Comparison of ENCODE assay signal across 8 cellular contexts in genomic region chr17:45784583-45785372, GRCh38. TPM values are rescaled to one million over a fixed set of nuclear protein-coding genes. Genes with fewer than 3 reads are reported as not detected.
A peak's percentile ranks its signal among the peaks of the same experiment; 100 is the strongest.
DNase-seq lines count a peak whose midpoint lies in the region; ATAC-seq and TF ChIP-seq lines count a peak whose summit lies in the region.
"Had no signal": no experiment of that assay in that cellular context is flagged by ENCODE, and none has a peak within 500 bp of the region (broad histone marks: within the 10 kb centered on the region; RNA-seq: fewer than 3 reads in every experiment).

No MANE protein-coding gene starts in this region.

- peaks cover 74% of the 10 kb centered on the region for H3K27me3 Mint-ChIP-seq in activated naive CD8-positive, alpha-beta T cell treated with anti-CD3 and anti-CD28 coated beads, Interleukin-2, amount 10 ng/mL, durations not matched to agents 7 days and 5 days

- H3F3A ChIP-seq in GM23248 (ENCODE audit: insufficient read depth): no peaks in the 10 kb centered on the region
- peaks cover 7% of the 10 kb centered on the region for H3F3A ChIP-seq in smooth muscle cell (ENCODE audit: low read depth)

- in situ Hi-C loops in GM23248 (cut with MboI): no loop called here

- peak; percentile 57 for ATAC-seq in activated naive CD8-positive, alpha-beta T cell treated with anti-CD3 and anti-CD28 coated beads, Interleukin-2, amount 10 ng/mL, durations not matched to agents 7 days and 5 days (ENCODE audit: low read depth)
- ATAC-seq in GM18909 (IDR thresholded peaks at IDR 0.05; ENCODE audit: poor library complexity, unreplicated experiment): no peak
- no peak for ATAC-seq in HG02981 (IDR thresholded peaks at IDR 0.05; ENCODE audit: unreplicated experiment)

- no peak overlapping the region for H3K9ac ChIP-seq in GM23248
- no peak overlapping the region for H3K9ac ChIP-seq in iPS-18a (ENCODE audit: low read length)
- H3K9ac ChIP-seq in smooth muscle cell (ENCODE audit: low read depth): no peak overlapping the region

- H4K20me1 ChIP-seq in GM23248 (ENCODE audit: insufficient read depth) (no peaks in the 10 kb centered on the region), smooth muscle cell (ENCODE audit: low read depth) (no peaks in the 10 kb centered on the region)

- H3K9me3 Mint-ChIP-seq in activated naive CD8-positive, alpha-beta T cell treated with anti-CD3 and anti-CD28 coated beads, Interleukin-2, amount 10 ng/mL, durations not matched to agents 7 days and 5 days: no peaks in the 10 kb centered on the region

- no peaks in the 10 kb centered on the region for H3K9me3 ChIP-seq in GM23248 (ENCODE audit: low read depth)
- H3K9me3 ChIP-seq in iPS-18a (ENCODE audit: control insufficient read depth, low read depth, low read length): no peaks in the 10 kb centered on the region
- no peaks in the 10 kb centered on the region for H3K9me3 ChIP-seq in smooth muscle cell (replicated peaks; ENCODE audit: low read depth)

- DNase-seq in GM23248 (peak; percentile 52), RPMI8226 (peak; percentile 55), smooth muscle cell (lab: John Stamatoyannopoulos, UW; ENCODE audit: unreplicated experiment) (no peak)
- peak; percentile 58 for DNase-seq in activated naive CD8-positive, alpha-beta T cell treated with anti-CD3 and anti-CD28 coated beads, Interleukin-2, amount 10 ng/mL, durations not matched to agents 7 days and 5 days

- H3K9me2 ChIP-seq in GM23248 (ENCODE audit: insufficient read depth): no peaks in the 10 kb centered on the region

- H3K4me2 ChIP-seq in GM23248 (ENCODE audit: unreplicated experiment): peak overlapping the region; percentile 62
- peak overlapping the region; percentile 96 for H3K4me2 ChIP-seq in smooth muscle cell

- H3K27ac Mint-ChIP-seq in activated naive CD8-positive, alpha-beta T cell treated with anti-CD3 and anti-CD28 coated beads, Interleukin-2, amount 10 ng/mL, durations not matched to agents 7 days and 5 days: no peak overlapping the region

- peaks cover 2% of the 10 kb centered on the region for H3K4me1 Mint-ChIP-seq in activated naive CD8-positive, alpha-beta T cell treated with anti-CD3 and anti-CD28 coated beads, Interleukin-2, amount 10 ng/mL, durations not matched to agents 7 days and 5 days

- TF ChIP-seq CTCF in smooth muscle cell (IDR thresholded peaks at IDR 0.05; ENCODE audit: borderline replicate concordance, insufficient read depth, poor library complexity, severe bottlenecking): no peak

- 2% methylated on average over 44 to 83 of the region's 85 CpGs for WGBS in GM23248 (ENCODE audit: low coverage in 1 of 2, low lambda C conversion rate in 2 of 2, missing lambda C conversion rate in 2 of 2), 2 experiments
- 2% methylated on average over 78 of the region's 85 CpGs for WGBS in smooth muscle cell (ENCODE audit: low lambda C conversion rate)

- POLR2A ChIA-PET in activated naive CD8-positive, alpha-beta T cell treated with anti-CD3 and anti-CD28 coated beads, Interleukin-2, amount 10 ng/mL, durations not matched to agents 7 days and 5 days (lab: Charles Lee): no interaction called here

- peaks cover 69% of the 10 kb centered on the region for H3K27me3 ChIP-seq in GM23248 (replicated peaks; ENCODE audit: insufficient read depth)
- H3K27me3 ChIP-seq in iPS-18a (ENCODE audit: control insufficient read depth, insufficient read depth, low read length): peaks cover 85% of the 10 kb centered on the region
- H3K27me3 ChIP-seq in smooth muscle cell (ENCODE audit: low read depth): peaks cover 96% of the 10 kb centered on the region

- H3K4me3 Mint-ChIP-seq in activated naive CD8-positive, alpha-beta T cell treated with anti-CD3 and anti-CD28 coated beads, Interleukin-2, amount 10 ng/mL, durations not matched to agents 7 days and 5 days: peak overlapping the region; percentile 53

- H3K27ac ChIP-seq in GM23248 (no peak overlapping the region), iPS-18a (ENCODE audit: low read length) (no peak overlapping the region), smooth muscle cell (ENCODE audit: low read depth) (no peak overlapping the region)
- H3K27ac ChIP-seq: SJSA1 had no signal

- H2AFZ ChIP-seq in GM23248 (peak overlapping the region; percentile 31), smooth muscle cell (ENCODE audit: low read depth) (peak overlapping the region; percentile 36)

- no peaks in the 10 kb centered on the region for H3K79me2 ChIP-seq in GM23248 (ENCODE audit: insufficient read depth)
- H3K79me2 ChIP-seq in smooth muscle cell (ENCODE audit: low read depth): no peaks in the 10 kb centered on the region

- H3K4me1 ChIP-seq in GM23248 (ENCODE audit: insufficient read depth) (no peaks in the 10 kb centered on the region), iPS-18a (ENCODE audit: control insufficient read depth, low read depth, low read length) (peaks cover 4% of the 10 kb centered on the region), smooth muscle cell (ENCODE audit: low read depth) (peaks cover 12% of the 10 kb centered on the region)

- peak overlapping the region; percentile 55 for H3K4me3 ChIP-seq in GM23248
- H3K4me3 ChIP-seq in iPS-18a (ENCODE audit: low read length): peak overlapping the region; percentile 58
- peak overlapping the region; percentile 53 for H3K4me3 ChIP-seq in smooth muscle cell
- H3K4me3 ChIP-seq: SJSA1 had no signal

- H3K36me3 Mint-ChIP-seq in activated naive CD8-positive, alpha-beta T cell treated with anti-CD3 and anti-CD28 coated beads, Interleukin-2, amount 10 ng/mL, durations not matched to agents 7 days and 5 days: no peaks in the 10 kb centered on the region

- H3K36me3 ChIP-seq in GM23248 (ENCODE audit: low read depth) (no peaks in the 10 kb centered on the region), iPS-18a (ENCODE audit: control insufficient read depth, low read depth, low read length) (no peaks in the 10 kb centered on the region), smooth muscle cell (ENCODE audit: low read depth) (no peaks in the 10 kb centered on the region)
- H3K36me3 ChIP-seq: SJSA1 had no signal

RNA-seq across cellular contexts. Expression of gene CRHR1, which starts 0.7 kb away (rescaled TPM):
- total RNA-seq in GM23248 (2014; rRNA removed; shearing (Covaris generic)): not detected in 2 replicates
- polyA plus RNA-seq in GM23248 (2016; fragmentation: Nextera tagmentation; extraction: Ambion mirVana): not detected in 2 replicates
- total RNA-seq in activated naive CD8-positive, alpha-beta T cell treated with anti-CD3 and anti-CD28 coated beads, Interleukin-2, amount 10 ng/mL, durations not matched to agents 7 days and 5 days: not detected
- 0.09 TPM in 1 of 2 replicates, not detected in the other for total RNA-seq in smooth muscle cell
- not detected in 2 replicates for polyA plus RNA-seq in smooth muscle cell
- total RNA-seq: SJSA1 had no signal

RNA-seq across cellular contexts. Expression of gene SPPL2C, which starts 59.9 kb away (rescaled TPM):
- not detected in 2 replicates for total RNA-seq in GM23248 (2014; rRNA removed; shearing (Covaris generic))
- polyA plus RNA-seq in GM23248 (2016; fragmentation: Nextera tagmentation; extraction: Ambion mirVana) (not detected in 2 replicates), smooth muscle cell (not detected in 2 replicates)
- total RNA-seq in activated naive CD8-positive, alpha-beta T cell treated with anti-CD3 and anti-CD28 coated beads, Interleukin-2, amount 10 ng/mL, durations not matched to agents 7 days and 5 days: not detected
- total RNA-seq in smooth muscle cell: not detected in 2 replicates
- total RNA-seq: SJSA1 had no signal
